In the genomic region with DNA sequence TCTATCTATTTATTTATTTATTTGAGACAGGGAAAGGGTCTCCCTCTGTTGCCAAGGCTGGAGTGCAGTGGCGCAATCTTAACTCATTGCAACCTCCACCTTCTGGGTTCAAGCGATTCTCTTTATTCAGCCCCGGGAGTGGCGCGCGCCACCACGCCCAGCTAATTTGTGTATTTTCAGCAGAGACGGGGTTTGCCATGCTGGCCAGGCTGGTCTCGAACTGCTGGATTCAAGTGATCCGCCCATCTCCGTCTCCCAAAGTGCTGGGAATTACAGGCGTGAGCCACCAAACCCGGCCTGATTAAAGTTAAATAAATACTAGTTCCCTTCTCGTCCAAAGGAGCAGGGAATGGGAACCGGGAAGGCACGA, we compare ENCODE assay signal across 8 cellular contexts. TPM values are rescaled to one million over a fixed set of nuclear protein-coding genes. Genes with fewer than 3 reads are reported as not detected.
DNase-seq lines count a peak whose midpoint lies in the region; ATAC-seq, FAIRE-seq and TF ChIP-seq lines count a peak whose summit lies in the region.

No MANE protein-coding gene starts in this region.

- H3K27me3 ChIP-seq in HAP-1 (ENCODE audit: low read depth) (no peaks in the 10 kb centered on the region), left ventricle myocardium inferior (ENCODE audit: low read depth) (no peaks in the 10 kb centered on the region), small intestine (ENCODE audit: control insufficient read depth in 2 of 2, insufficient read depth in 2 of 2, low read length in 2 of 2) (no peaks in the 10 kb centered on the region)

- H3K27ac Mint-ChIP-seq in WTC11, result peak overlapping the region; percentile 66

- H3K36me3 ChIP-seq in HAP-1 (replicated peaks) (no peaks in the 10 kb centered on the region), left ventricle myocardium inferior (no peaks in the 10 kb centered on the region), small intestine (ENCODE audit: control insufficient read depth in 2 of 2, insufficient read depth in 2 of 2, low read length in 2 of 2) (no peaks in the 10 kb centered on the region)

- DNase-seq in HAP-1 (ENCODE audit: low spot score in 2 of 2) (no peak), WTC11 (ENCODE audit: low spot score) (no peak), left ventricle myocardium inferior (no peak), small intestine (peak; percentile 25), NCI-H774 (lab: John Stamatoyannopoulos, UW) (no peak), foreskin melanocyte (no peak)

- H3K27ac ChIP-seq in left ventricle myocardium inferior (replicated peaks) (peak overlapping the region; percentile 100), small intestine (ENCODE audit: low read depth in 1 of 2, low read length in 1 of 2) (peak overlapping the region; percentile 39 to 100)

- peak overlapping the region; percentile 88 for H3K4me3 Mint-ChIP-seq in WTC11

- H3K4me1 Mint-ChIP-seq in WTC11, result peaks cover 29% of the 10 kb centered on the region

- POLR2A ChIA-PET in WTC11 (lab: Charles Lee), result interaction anchor here (1.0 kb wide), 1 partner anchor 109 kb away, joined by 3 read pairs; no protein-coding TSS in a partner anchor

- FAIRE-seq in small intestine (lab: Jason Lieb, UNC), result no peak

- peaks cover 27% of the 10 kb centered on the region for H3K4me1 ChIP-seq in HAP-1
- peaks cover 41% of the 10 kb centered on the region for H3K4me1 ChIP-seq in left ventricle myocardium inferior
- no peaks in the 10 kb centered on the region for H3K4me1 ChIP-seq in small intestine (ENCODE audit: control insufficient read depth in 2 of 2, insufficient read depth in 1 of 2, low read depth in 1 of 2, low read length in 1 of 2)

- H3K36me3 Mint-ChIP-seq in WTC11, result no peaks in the 10 kb centered on the region

- H3K27me3 Mint-ChIP-seq in WTC11 (ENCODE audit: low read depth), result peaks cover 41% of the 10 kb centered on the region

- in situ Hi-C loops in HAP-1 (cut with MboI; ENCODE audit: low sequenced_read_pairs), result no loop called here

- H3K4me3 ChIP-seq in HAP-1 (peak overlapping the region; percentile 68), left ventricle myocardium inferior (peak overlapping the region; percentile 100), small intestine (ENCODE audit: low read depth in 1 of 2, low read length in 2 of 2) (peak overlapping the region in 1 of 2 donors; percentile 96)

- 12 to 29% (median 26%) methylated on average over 16 of the region's 16 CpGs for WGBS in small intestine, 3 donors

- CTCF ChIA-PET in WTC11 (lab: Charles Lee), result interaction anchor here (0.5 to 5.1 kb wide), 11 partner anchors 9 to 124 kb away, joined by 3 to 52 read pairs (median 5); a partner anchor contains a TSS

- TF ChIP-seq CTCF in WTC11 (IDR thresholded peaks at IDR 0.05), result no peak
- TF ChIP-seq CTCF in left ventricle myocardium inferior (IDR thresholded peaks at IDR 0.05; ENCODE audit: borderline replicate concordance), result no peak

- no peaks in the 10 kb centered on the region for H3K9me3 Mint-ChIP-seq in WTC11

- no peaks in the 10 kb centered on the region for H3K9me3 ChIP-seq in HAP-1
- H3K9me3 ChIP-seq in left ventricle myocardium inferior (replicated peaks), result no peaks in the 10 kb centered on the region
- H3K9me3 ChIP-seq in small intestine (ENCODE audit: control insufficient read depth, low read depth), result no peaks in the 10 kb centered on the region

- intact Hi-C loops in left ventricle myocardium inferior (cut with micrococcal nuclease), result loop anchor here (10.0 kb wide), 1 partner anchor 101 kb away; a partner anchor contains a TSS

- ATAC-seq in WTC11 (no peak), HG03025 (IDR thresholded peaks at IDR 0.05; ENCODE audit: low FRiP score, unreplicated experiment) (no peak), HG02588 (IDR thresholded peaks at IDR 0.05; ENCODE audit: unreplicated experiment) (no peak)

TF ChIP-seq in WTC11, 78 proteins besides CTCF, POLR2A, EP300 and RAD21 (continues in another document):
- no peak for TF ChIP-seq RORB (CRISPR knock-in tag; IDR thresholded peaks at IDR 0.05)
- TF ChIP-seq, protein P1, sequence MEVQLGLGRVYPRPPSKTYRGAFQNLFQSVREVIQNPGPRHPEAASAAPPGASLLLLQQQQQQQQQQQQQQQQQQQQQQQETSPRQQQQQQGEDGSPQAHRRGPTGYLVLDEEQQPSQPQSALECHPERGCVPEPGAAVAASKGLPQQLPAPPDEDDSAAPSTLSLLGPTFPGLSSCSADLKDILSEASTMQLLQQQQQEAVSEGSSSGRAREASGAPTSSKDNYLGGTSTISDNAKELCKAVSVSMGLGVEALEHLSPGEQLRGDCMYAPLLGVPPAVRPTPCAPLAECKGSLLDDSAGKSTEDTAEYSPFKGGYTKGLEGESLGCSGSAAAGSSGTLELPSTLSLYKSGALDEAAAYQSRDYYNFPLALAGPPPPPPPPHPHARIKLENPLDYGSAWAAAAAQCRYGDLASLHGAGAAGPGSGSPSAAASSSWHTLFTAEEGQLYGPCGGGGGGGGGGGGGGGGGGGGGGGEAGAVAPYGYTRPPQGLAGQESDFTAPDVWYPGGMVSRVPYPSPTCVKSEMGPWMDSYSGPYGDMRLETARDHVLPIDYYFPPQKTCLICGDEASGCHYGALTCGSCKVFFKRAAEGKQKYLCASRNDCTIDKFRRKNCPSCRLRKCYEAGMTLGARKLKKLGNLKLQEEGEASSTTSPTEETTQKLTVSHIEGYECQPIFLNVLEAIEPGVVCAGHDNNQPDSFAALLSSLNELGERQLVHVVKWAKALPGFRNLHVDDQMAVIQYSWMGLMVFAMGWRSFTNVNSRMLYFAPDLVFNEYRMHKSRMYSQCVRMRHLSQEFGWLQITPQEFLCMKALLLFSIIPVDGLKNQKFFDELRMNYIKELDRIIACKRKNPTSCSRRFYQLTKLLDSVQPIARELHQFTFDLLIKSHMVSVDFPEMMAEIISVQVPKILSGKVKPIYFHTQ (CRISPR knock-in tag; IDR thresholded peaks at IDR 0.05), result no peak
- TF ChIP-seq, protein P2, sequence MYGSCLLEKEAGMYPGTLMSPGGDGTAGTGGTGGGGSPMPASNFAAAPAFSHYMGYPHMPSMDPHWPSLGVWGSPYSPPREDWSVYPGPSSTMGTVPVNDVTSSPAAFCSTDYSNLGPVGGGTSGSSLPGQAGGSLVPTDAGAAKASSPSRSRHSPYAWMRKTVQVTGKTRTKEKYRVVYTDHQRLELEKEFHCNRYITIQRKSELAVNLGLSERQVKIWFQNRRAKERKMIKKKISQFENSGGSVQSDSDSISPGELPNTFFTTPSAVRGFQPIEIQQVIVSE (CRISPR knock-in tag; IDR thresholded peaks at IDR 0.05; ENCODE audit: borderline replicate concordance), result no peak
- TF ChIP-seq, protein P3, sequence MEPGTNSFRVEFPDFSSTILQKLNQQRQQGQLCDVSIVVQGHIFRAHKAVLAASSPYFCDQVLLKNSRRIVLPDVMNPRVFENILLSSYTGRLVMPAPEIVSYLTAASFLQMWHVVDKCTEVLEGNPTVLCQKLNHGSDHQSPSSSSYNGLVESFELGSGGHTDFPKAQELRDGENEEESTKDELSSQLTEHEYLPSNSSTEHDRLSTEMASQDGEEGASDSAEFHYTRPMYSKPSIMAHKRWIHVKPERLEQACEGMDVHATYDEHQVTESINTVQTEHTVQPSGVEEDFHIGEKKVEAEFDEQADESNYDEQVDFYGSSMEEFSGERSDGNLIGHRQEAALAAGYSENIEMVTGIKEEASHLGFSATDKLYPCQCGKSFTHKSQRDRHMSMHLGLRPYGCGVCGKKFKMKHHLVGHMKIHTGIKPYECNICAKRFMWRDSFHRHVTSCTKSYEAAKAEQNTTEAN (CRISPR knock-in tag; IDR thresholded peaks at IDR 0.05), result no peak
- no peak for TF ChIP-seq ZNF232 (CRISPR knock-in tag; IDR thresholded peaks at IDR 0.05)
- TF ChIP-seq, protein P4, sequence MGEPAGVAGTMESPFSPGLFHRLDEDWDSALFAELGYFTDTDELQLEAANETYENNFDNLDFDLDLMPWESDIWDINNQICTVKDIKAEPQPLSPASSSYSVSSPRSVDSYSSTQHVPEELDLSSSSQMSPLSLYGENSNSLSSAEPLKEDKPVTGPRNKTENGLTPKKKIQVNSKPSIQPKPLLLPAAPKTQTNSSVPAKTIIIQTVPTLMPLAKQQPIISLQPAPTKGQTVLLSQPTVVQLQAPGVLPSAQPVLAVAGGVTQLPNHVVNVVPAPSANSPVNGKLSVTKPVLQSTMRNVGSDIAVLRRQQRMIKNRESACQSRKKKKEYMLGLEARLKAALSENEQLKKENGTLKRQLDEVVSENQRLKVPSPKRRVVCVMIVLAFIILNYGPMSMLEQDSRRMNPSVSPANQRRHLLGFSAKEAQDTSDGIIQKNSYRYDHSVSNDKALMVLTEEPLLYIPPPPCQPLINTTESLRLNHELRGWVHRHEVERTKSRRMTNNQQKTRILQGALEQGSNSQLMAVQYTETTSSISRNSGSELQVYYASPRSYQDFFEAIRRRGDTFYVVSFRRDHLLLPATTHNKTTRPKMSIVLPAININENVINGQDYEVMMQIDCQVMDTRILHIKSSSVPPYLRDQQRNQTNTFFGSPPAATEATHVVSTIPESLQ (CRISPR knock-in tag; IDR thresholded peaks at IDR 0.05), result no peak
- TF ChIP-seq MXD4 (CRISPR knock-in tag; IDR thresholded peaks at IDR 0.05; ENCODE audit: borderline replicate concordance), result no peak
- TF ChIP-seq ZNF138 (CRISPR knock-in tag; conservative IDR thresholded peaks at IDR 0.05), result no peak
- no peak for TF ChIP-seq NR2C2 (CRISPR knock-in tag; IDR thresholded peaks at IDR 0.05)
- no peak for TF ChIP-seq GABPB1 (CRISPR knock-in tag; IDR thresholded peaks at IDR 0.05)
- no peak for TF ChIP-seq NR1H2 (CRISPR knock-in tag; IDR thresholded peaks at IDR 0.05)
- no peak for TF ChIP-seq KAT7 (CRISPR knock-in tag; IDR thresholded peaks at IDR 0.05; ENCODE audit: borderline replicate concordance)
- TF ChIP-seq, protein P5, sequence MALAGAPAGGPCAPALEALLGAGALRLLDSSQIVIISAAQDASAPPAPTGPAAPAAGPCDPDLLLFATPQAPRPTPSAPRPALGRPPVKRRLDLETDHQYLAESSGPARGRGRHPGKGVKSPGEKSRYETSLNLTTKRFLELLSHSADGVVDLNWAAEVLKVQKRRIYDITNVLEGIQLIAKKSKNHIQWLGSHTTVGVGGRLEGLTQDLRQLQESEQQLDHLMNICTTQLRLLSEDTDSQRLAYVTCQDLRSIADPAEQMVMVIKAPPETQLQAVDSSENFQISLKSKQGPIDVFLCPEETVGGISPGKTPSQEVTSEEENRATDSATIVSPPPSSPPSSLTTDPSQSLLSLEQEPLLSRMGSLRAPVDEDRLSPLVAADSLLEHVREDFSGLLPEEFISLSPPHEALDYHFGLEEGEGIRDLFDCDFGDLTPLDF (CRISPR knock-in tag; IDR thresholded peaks at IDR 0.05), result no peak

RNA-seq across cellular contexts. Expression of a gene that starts 4.2 kb away (rescaled TPM):
- total RNA-seq in WTC11 (2021), result 25.4 to 27.9 TPM (median 27.4 TPM) in 3 replicates
- 81.5 TPM for total RNA-seq in left ventricle myocardium inferior
- 100 to 1,000 TPM in 2 of 3 donors, 10 to 100 TPM in 1; 94.3 to 144 (median 111) TPM for polyA plus RNA-seq in small intestine

RNA-seq across cellular contexts. Expression of a gene that starts 13.4 kb away (rescaled TPM):
- total RNA-seq in WTC11 (2021) (0.25 to 0.55 TPM (median 0.31 TPM) in 3 replicates), left ventricle myocardium inferior (6.4 TPM)
- polyA plus RNA-seq in small intestine, result 1 to 10 TPM in 2 of 3 donors, under 1 TPM in 1; 0.54 to 8.4 (median 3.1) TPM

RNA-seq across cellular contexts. Expression of a gene that starts 23.5 kb away (rescaled TPM):
- total RNA-seq in WTC11 (2021) (2.9 to 3.8 TPM (median 3.0 TPM) in 3 replicates), left ventricle myocardium inferior (not detected)
- polyA plus RNA-seq in small intestine, result 100 to 1,000 TPM; 247 to 345 (median 280) TPM

RNA-seq across cellular contexts. Expression of a gene that starts 38.8 kb away (rescaled TPM):
- total RNA-seq in WTC11 (2021), result 0.25 to 0.26 TPM in 2 of 3 replicates, not detected in the other
- total RNA-seq in left ventricle myocardium inferior, result not detected
- under 1 TPM in 1 of 3 donors, not detected in 2; 0.09 TPM for polyA plus RNA-seq in small intestine
